14 cellular contexts compared by ENCODE assay signal in genomic region chr4:86338989-86339388, GRCh38. TPM values are rescaled to one million over a fixed set of nuclear protein-coding genes. Genes with fewer than 3 reads are reported as not detected.
DNase-seq lines count a peak whose midpoint lies in the region; ATAC-seq and TF ChIP-seq lines count a peak whose summit lies in the region.
"Had no signal": no experiment of that assay in that cellular context is flagged by ENCODE, and none has a peak within 500 bp of the region (broad histone marks: within the 10 kb centered on the region; RNA-seq: fewer than 3 reads in every experiment).

No MANE protein-coding gene starts in this region.

- H3K4me3 ChIP-seq in fibroblast of villous mesenchyme (ENCODE audit: low read depth, low read length): no peak overlapping the region
- no peak overlapping the region for H3K4me3 ChIP-seq in coronary artery
- H3K4me3 ChIP-seq: body of pancreas had no signal

- DNase-seq in GM03348 (ENCODE audit: low spot score): peak; percentile 79
- DNase-seq in fibroblast of villous mesenchyme (ENCODE audit: low read depth): peak; percentile 81
- DNase-seq in renal cortical epithelial cell (ENCODE audit: low read depth): peak; percentile 87
- no peak for DNase-seq in NCI-H2029 (lab: John Stamatoyannopoulos, UW)
- DNase-seq in DMS 273 (lab: John Stamatoyannopoulos, UW; ENCODE audit: unreplicated experiment): no peak
- no peak for DNase-seq in coronary artery (ENCODE audit: low spot score)
- DNase-seq in stimulated activated naive CD4-positive, alpha-beta T cell (lab: John Stamatoyannopoulos, UW): no peak
- DNase-seq: DND-41, MV-4-11, SHP77 treated with DMSO at 0.1 percent for 48 hours had no signal

- no peak overlapping the region for H3K27ac ChIP-seq in coronary artery
- H3K27ac ChIP-seq: body of pancreas, parathyroid adenoma had no signal

- no peak for TF ChIP-seq CTCF in fibroblast of villous mesenchyme (IDR thresholded peaks at IDR 0.05; ENCODE audit: insufficient read depth, low read depth, low read length)
- no peak for TF ChIP-seq CTCF in coronary artery (IDR thresholded peaks at IDR 0.05)

- ATAC-seq in SK-N-SH treated with all-trans-retinoic acid at 6 μM for 48 hours: peak; percentile 95
- ATAC-seq: body of pancreas had no signal

TF ChIP-seq in SK-N-SH treated with all-trans-retinoic acid at 6 μM for 48 hours, 23 proteins besides CTCF, POLR2A, EP300 and RAD21:
- TF ChIP-seq ZNF70 (CRISPR knock-in tag; IDR thresholded peaks at IDR 0.05): no peak
- no peak for TF ChIP-seq ZFP3 (CRISPR knock-in tag; IDR thresholded peaks at IDR 0.05)
- TF ChIP-seq GLIS3 (CRISPR knock-in tag; IDR thresholded peaks at IDR 0.05): no peak
- no peak for TF ChIP-seq ISL1 (CRISPR knock-in tag; IDR thresholded peaks at IDR 0.05)
- TF ChIP-seq CSRNP3 (CRISPR knock-in tag; IDR thresholded peaks at IDR 0.05): no peak
- TF ChIP-seq ESRRG (CRISPR knock-in tag; IDR thresholded peaks at IDR 0.05): no peak
- TF ChIP-seq RARB (CRISPR knock-in tag; IDR thresholded peaks at IDR 0.05): no peak
- no peak for TF ChIP-seq TOX (CRISPR knock-in tag; IDR thresholded peaks at IDR 0.05; ENCODE audit: borderline replicate concordance)
- TF ChIP-seq ZC3H10 (CRISPR knock-in tag; IDR thresholded peaks at IDR 0.05): no peak
- TF ChIP-seq PPARA (CRISPR knock-in tag; IDR thresholded peaks at IDR 0.05; ENCODE audit: borderline replicate concordance): no peak
- TF ChIP-seq ARNTL (CRISPR knock-in tag; IDR thresholded peaks at IDR 0.05; ENCODE audit: borderline replicate concordance, low read depth): no peak
- no peak for TF ChIP-seq CSDC2 (CRISPR knock-in tag; IDR thresholded peaks at IDR 0.05)
- no peak for TF ChIP-seq POU6F1 (CRISPR knock-in tag; IDR thresholded peaks at IDR 0.05; ENCODE audit: borderline replicate concordance, low read depth)
- TF ChIP-seq CREB5 (CRISPR knock-in tag; IDR thresholded peaks at IDR 0.05; ENCODE audit: low read depth): no peak
- no peak for TF ChIP-seq SNAI2 (CRISPR knock-in tag; IDR thresholded peaks at IDR 0.05)
- TF ChIP-seq OSR1 (CRISPR knock-in tag; IDR thresholded peaks at IDR 0.05): no peak
- TF ChIP-seq PATZ1 (CRISPR knock-in tag; IDR thresholded peaks at IDR 0.05; ENCODE audit: borderline replicate concordance): no peak

RNA-seq across cellular contexts. Expression of gene MAPK10, which starts 20.9 kb away (rescaled TPM):
- 4.8 and 12.1 TPM in 2 replicates for total RNA-seq in fibroblast of villous mesenchyme
- 7.8 and 42.9 TPM in 2 replicates for total RNA-seq in renal cortical epithelial cell
- total RNA-seq: activated CD8-positive, alpha-beta memory T cell treated with anti-CD3 and anti-CD28 coated beads for 36 hours had no signal

Comparison
In these comparisons a context has a peak if more than half of its experiments do, and no peak if none do; other contexts are left out.
1. DNase-seq: peak in GM03348 (single experiment), fibroblast of villous mesenchyme (single experiment) and renal cortical epithelial cell (single experiment); none in NCI-H2029 (single experiment), DMS 273 (single experiment), coronary artery (single experiment) and stimulated activated naive CD4-positive, alpha-beta T cell (0 of 6).